ENCODE assay signal across 8 cellular contexts in genomic region chr12:121888478-121889266, GRCh38. TPM values are rescaled to one million over a fixed set of nuclear protein-coding genes. Genes with fewer than 3 reads are reported as not detected.
A peak's percentile ranks its signal among the peaks of the same experiment; 100 is the strongest.
DNase-seq lines count a peak whose midpoint lies in the region; ATAC-seq and TF ChIP-seq lines count a peak whose summit lies in the region.

Gene PSMD9, plus strand, starts transcription at chr12:121888790. Its CDS starts 67 bp downstream, at chr12:121888857.

- peak; percentile 86 for TF ChIP-seq CTCF in fibroblast of the aortic adventitia (IDR thresholded peaks at IDR 0.05; ENCODE audit: insufficient read depth, low read length)
- TF ChIP-seq CTCF in nephron progenitor cell (IDR thresholded peaks at IDR 0.05), result peak; percentile 56

- no peaks in the 10 kb centered on the region for H3K9me3 Mint-ChIP-seq in nephron progenitor cell
- H3K9me3 Mint-ChIP-seq in stimulated activated naive CD8-positive, alpha-beta T cell treated with anti-CD3 and anti-CD28 coated beads, Interleukin-15, amount 100 ng/mL, for 72 hours, result no peaks in the 10 kb centered on the region

- peak within 1 kb of the TSS; percentile 100 for H3K27ac Mint-ChIP-seq in nephron progenitor cell
- peak within 1 kb of the TSS; percentile 98 to 100 for H3K27ac Mint-ChIP-seq in stimulated activated naive CD8-positive, alpha-beta T cell treated with anti-CD3 and anti-CD28 coated beads, Interleukin-15, amount 100 ng/mL, for 72 hours

- peaks cover 6% of the 10 kb centered on the region for H3K36me3 Mint-ChIP-seq in nephron progenitor cell (ENCODE audit: low read depth)

- peaks cover 39% of the 10 kb centered on the region for H3K4me1 Mint-ChIP-seq in nephron progenitor cell
- H3K4me1 Mint-ChIP-seq in stimulated activated naive CD8-positive, alpha-beta T cell treated with anti-CD3 and anti-CD28 coated beads, Interleukin-15, amount 100 ng/mL, for 72 hours, result peaks cover 40% of the 10 kb centered on the region

- H3K9me3 ChIP-seq in HAP-1 (no peaks in the 10 kb centered on the region), MG63 (no peaks in the 10 kb centered on the region)

- H3K4me3 Mint-ChIP-seq in nephron progenitor cell, result peak within 1 kb of the TSS; percentile 97
- peak within 1 kb of the TSS; percentile 91 to 100 for H3K4me3 Mint-ChIP-seq in stimulated activated naive CD8-positive, alpha-beta T cell treated with anti-CD3 and anti-CD28 coated beads, Interleukin-15, amount 100 ng/mL, for 72 hours

- in situ Hi-C loops in HAP-1 (cut with MboI; ENCODE audit: low sequenced_read_pairs), result loop anchor here (5.0 kb wide), 1 partner anchor 91 kb away; no protein-coding TSS in a partner anchor

- peak; percentile 94 for ATAC-seq in stimulated activated naive CD8-positive, alpha-beta T cell treated with anti-CD3 and anti-CD28 coated beads, Interleukin-15, amount 100 ng/mL, for 72 hours

- DNase-seq in GDM1 (lab: John Stamatoyannopoulos, UW) (peak; percentile 98), HAP-1 (ENCODE audit: low spot score in 2 of 2) (peak; percentile 91 to 99), MG63 (peak; percentile 97), SHP77 treated with DMSO at 0.1 percent for 48 hours (lab: John Stamatoyannopoulos, UW) (peak; percentile 94), fibroblast of the aortic adventitia (ENCODE audit: low read depth) (peak; percentile 99), nephron progenitor cell (peak; percentile 98)
- DNase-seq in activated effector memory CD4-positive, alpha-beta T cell treated with anti-CD3 and anti-CD28 coated beads, Interleukin-2, amount 50 U/mL, for 16 hours, result peak; percentile 99
- peak; percentile 99 for DNase-seq in stimulated activated naive CD8-positive, alpha-beta T cell treated with anti-CD3 and anti-CD28 coated beads, Interleukin-15, amount 100 ng/mL, for 72 hours

- H3K4me3 ChIP-seq in HAP-1 (peak within 1 kb of the TSS; percentile 70), MG63 (peak within 1 kb of the TSS; percentile 90), fibroblast of the aortic adventitia (ENCODE audit: low read depth, low read length) (peak within 1 kb of the TSS; percentile 97)

- no peaks in the 10 kb centered on the region for H3K27me3 ChIP-seq in HAP-1 (ENCODE audit: low read depth)
- H3K27me3 ChIP-seq in MG63, result no peaks in the 10 kb centered on the region

- peaks cover 6% of the 10 kb centered on the region for H3K4me1 ChIP-seq in HAP-1

- peaks cover 2% of the 10 kb centered on the region for H3K27me3 Mint-ChIP-seq in nephron progenitor cell (ENCODE audit: low read depth, poor library complexity)
- no peaks in the 10 kb centered on the region for H3K27me3 Mint-ChIP-seq in stimulated activated naive CD8-positive, alpha-beta T cell treated with anti-CD3 and anti-CD28 coated beads, Interleukin-15, amount 100 ng/mL, for 72 hours

- H3K36me3 ChIP-seq in HAP-1 (replicated peaks) (peaks cover 3% of the 10 kb centered on the region), MG63 (peaks cover 4% of the 10 kb centered on the region; the same call in 1 of the 2 replicates)

RNA-seq across cellular contexts. Expression of gene PSMD9, which starts in this region (rescaled TPM):
- total RNA-seq in MG63 (2014; rRNA removed; shearing (Covaris generic); ENCODE audit: low replicate concordance), result 66.6 and 117 TPM in 2 replicates
- total RNA-seq in fibroblast of the aortic adventitia (ENCODE audit: low replicate concordance), result 27.6 and 57.9 TPM in 2 replicates

Comparison
In these comparisons a context has a peak if more than half of its experiments do, and no peak if none do; other contexts are left out.
1. Peak in every context shown above with its lines: DNase-seq, ATAC-seq and H3K4me3 ChIP-seq.